Comparison of ENCODE assay signal across 1 cellular context in genomic region chr1:234961468-234962339, GRCh38.
TF ChIP-seq lines count a peak whose summit lies in the region.

No MANE protein-coding gene starts in this region.

TF ChIP-seq in HepG2, 621 proteins besides CTCF, POLR2A, EP300 and RAD21 (continued from another document and continues in another):
- TF ChIP-seq TERF1 (CRISPR knock-in tag; IDR thresholded peaks at IDR 0.05) (no peak), ZSCAN9 (CRISPR knock-in tag; IDR thresholded peaks at IDR 0.05; ENCODE audit: borderline replicate concordance) (no peak), ZNF530 (CRISPR knock-in tag; IDR thresholded peaks at IDR 0.05; ENCODE audit: low read depth) (0 out of 2 replicates have a peak, but pooled peaks have one; percentile 55), BORCS8-MEF2B (CRISPR knock-in tag; IDR thresholded peaks at IDR 0.05) (no peak), PCBP2 (optimal IDR thresholded peaks at IDR 0.05; ENCODE audit: low read depth, low read length, poor library complexity, severe bottlenecking) (no peak), ZNF569 (CRISPR knock-in tag; IDR thresholded peaks at IDR 0.05; ENCODE audit: borderline replicate concordance) (no peak), HHEX (CRISPR knock-in tag; IDR thresholded peaks at IDR 0.05) (no peak), ZNF556 (CRISPR knock-in tag; IDR thresholded peaks at IDR 0.05; ENCODE audit: borderline replicate concordance) (no peak), ZNF280B (CRISPR knock-in tag; IDR thresholded peaks at IDR 0.05; ENCODE audit: borderline replicate concordance) (no peak), CBX5 (CRISPR knock-in tag; IDR thresholded peaks at IDR 0.05; ENCODE audit: borderline replicate concordance) (peak; percentile 49; the same call in 1 of the 2 replicates), KMT2B (CRISPR knock-in tag; IDR thresholded peaks at IDR 0.05) (peak; percentile 19; the same call in 1 of the 2 replicates), NFYB (CRISPR knock-in tag; IDR thresholded peaks at IDR 0.05) (no peak), DNMT3B (CRISPR knock-in tag; conservative IDR thresholded peaks at IDR 0.05) (no peak), YEATS2 (CRISPR knock-in tag; IDR thresholded peaks at IDR 0.05; ENCODE audit: borderline replicate concordance) (no peak; the same call in 1 of the 2 replicates), TRIM24 (CRISPR knock-in tag; IDR thresholded peaks at IDR 0.05) (no peak), FOXA3 (CRISPR knock-in tag; IDR thresholded peaks at IDR 0.05) (no peak), BRD4 (CRISPR knock-in tag; IDR thresholded peaks at IDR 0.05) (peak; percentile 89; the same call in 1 of the 2 replicates), SUZ12 (IDR thresholded peaks at IDR 0.05; ENCODE audit: low read depth, low read length) (no peak), ZNF337 (CRISPR knock-in tag; IDR thresholded peaks at IDR 0.05; ENCODE audit: borderline replicate concordance, low read depth) (no peak), ZEB1 (IDR thresholded peaks at IDR 0.05; ENCODE audit: insufficient replicate concordance, low read depth) (no peak), ZNF253 (CRISPR knock-in tag; IDR thresholded peaks at IDR 0.05; ENCODE audit: borderline replicate concordance) (no peak), PTBP1 (IDR thresholded peaks at IDR 0.05; ENCODE audit: low read depth, low read length, poor library complexity, severe bottlenecking) (no peak), ZNF672 (CRISPR knock-in tag; IDR thresholded peaks at IDR 0.05) (peak; percentile 58; the same call in 1 of the 2 replicates), ATF5 (CRISPR knock-in tag; IDR thresholded peaks at IDR 0.05; ENCODE audit: low read depth) (no peak), ZNF615 (CRISPR knock-in tag; IDR thresholded peaks at IDR 0.05; ENCODE audit: borderline replicate concordance) (no peak), RBM39 (IDR thresholded peaks at IDR 0.05; ENCODE audit: low read depth, low read length, poor library complexity, severe bottlenecking) (no peak), ZBTB14 (CRISPR knock-in tag; IDR thresholded peaks at IDR 0.05) (no peak), ZNF616 (CRISPR knock-in tag; IDR thresholded peaks at IDR 0.05; ENCODE audit: low read depth) (no peak), HNF4G (IDR thresholded peaks at IDR 0.05; ENCODE audit: borderline replicate concordance, low read depth, low read length) (no peak), HNF4G (CRISPR knock-in tag; IDR thresholded peaks at IDR 0.05; ENCODE audit: borderline replicate concordance, low read depth) (no peak), ZNF296 (CRISPR knock-in tag; conservative IDR thresholded peaks at IDR 0.05) (no peak), MEF2D (CRISPR knock-in tag; IDR thresholded peaks at IDR 0.05) (no peak), FOXJ3 (CRISPR knock-in tag; IDR thresholded peaks at IDR 0.05; ENCODE audit: borderline replicate concordance) (no peak), ZSCAN30 (CRISPR knock-in tag; IDR thresholded peaks at IDR 0.05) (no peak; the same call in 1 of the 2 replicates), FOXM1 (CRISPR knock-in tag; IDR thresholded peaks at IDR 0.05) (no peak), ADNP (CRISPR knock-in tag; IDR thresholded peaks at IDR 0.05) (no peak), ZNF207 (IDR thresholded peaks at IDR 0.05; ENCODE audit: borderline replicate concordance) (no peak), NFYC (CRISPR knock-in tag; IDR thresholded peaks at IDR 0.05) (no peak), ZHX2 (IDR thresholded peaks at IDR 0.05; ENCODE audit: low read depth) (no peak), ZHX2 (CRISPR knock-in tag; IDR thresholded peaks at IDR 0.05; ENCODE audit: borderline replicate concordance) (no peak), DNMT1 (CRISPR knock-in tag; IDR thresholded peaks at IDR 0.05) (no peak), POLR2AphosphoS5 (IDR thresholded peaks at IDR 0.05; ENCODE audit: low read depth, low read length) (peak; percentile 6; the same call in 1 of the 2 replicates), ZNF83 (CRISPR knock-in tag; IDR thresholded peaks at IDR 0.05; ENCODE audit: borderline replicate concordance) (no peak), ZNF367 (CRISPR knock-in tag; IDR thresholded peaks at IDR 0.05; ENCODE audit: borderline replicate concordance) (no peak), MXI1 (IDR thresholded peaks at IDR 0.05; ENCODE audit: borderline replicate concordance, low read depth, low read length) (no peak), TCF7L2 (IDR thresholded peaks at IDR 0.05; ENCODE audit: low read depth, low read length) (no peak), ZFYVE20 (CRISPR knock-in tag; IDR thresholded peaks at IDR 0.05; ENCODE audit: borderline replicate concordance, low read depth) (no peak), PHB2 (IDR thresholded peaks at IDR 0.05; ENCODE audit: partially characterized antibody) (no peak), PLSCR1 (CRISPR knock-in tag; IDR thresholded peaks at IDR 0.05; ENCODE audit: borderline replicate concordance) (0 out of 2 replicates have a peak, but pooled peaks have one; percentile 37), SNRNP70 (IDR thresholded peaks at IDR 0.05; ENCODE audit: low read depth, low read length) (no peak), ZNF274 (CRISPR knock-in tag; IDR thresholded peaks at IDR 0.05) (no peak), SAP130 (CRISPR knock-in tag; IDR thresholded peaks at IDR 0.05; ENCODE audit: low read depth) (no peak), MAFF (IDR thresholded peaks at IDR 0.05; ENCODE audit: low read depth, low read length) (no peak), CSRNP2 (CRISPR knock-in tag; conservative IDR thresholded peaks at IDR 0.05; ENCODE audit: low read depth) (0 out of 2 replicates have a peak, but pooled peaks have one; percentile 47), RNF219 (CRISPR knock-in tag; IDR thresholded peaks at IDR 0.05) (no peak), ZNF749 (CRISPR knock-in tag; IDR thresholded peaks at IDR 0.05; ENCODE audit: borderline replicate concordance) (no peak), ZNF839 (CRISPR knock-in tag; IDR thresholded peaks at IDR 0.05; ENCODE audit: borderline replicate concordance) (no peak), ZNF343 (CRISPR knock-in tag; IDR thresholded peaks at IDR 0.05) (no peak)
